34 cellular contexts compared by ENCODE assay signal in genomic region chrX:36401774-36402173, GRCh38.
DNase-seq lines count a peak whose midpoint lies in the region; ATAC-seq, FAIRE-seq and TF ChIP-seq lines count a peak whose summit lies in the region.
"Had no signal": no experiment of that assay in that cellular context is flagged by ENCODE, and none has a peak within 500 bp of the region (broad histone marks: within the 10 kb centered on the region; RNA-seq: fewer than 3 reads in every experiment).

No MANE protein-coding gene starts in this region.

- H3K9me3 ChIP-seq in A549 (no peaks in the 10 kb centered on the region), HEK293 (ENCODE audit: control insufficient read depth, insufficient read depth, low read depth, low read length) (no peaks in the 10 kb centered on the region)
- H3K9me3 ChIP-seq: BE2C; BLaER1; BLaER1 treated with 17β-estradiol and CSF1 and Interleukin-3, amounts not matched to agents 10 nM and 100 nM; Caco-2 had no signal

- no peak overlapping the region for H3K4me2 ChIP-seq in A549
- H3K4me2 ChIP-seq: BLaER1; BLaER1 treated with 17β-estradiol and CSF1 and Interleukin-3, amounts not matched to agents 10 nM and 100 nM had no signal

- POLR2A ChIA-PET in A549 (lab: Yijun Ruan, JAX) = no interaction called here
- POLR2A ChIA-PET in HEK293 (lab: Yijun Ruan, JAX) = no interaction called here
- POLR2A ChIA-PET in activated CD8-positive, alpha-beta T cell treated with anti-CD3 and anti-CD28 coated beads, Interleukin-2, amount 10 ng/mL, durations not matched to agents 7 days and 5 days (lab: Charles Lee) = interaction anchor here (0.7 kb wide), 1 partner anchor 212 kb away, joined by 4 read pairs; no protein-coding TSS in a partner anchor

- TF ChIP-seq EP300 in A549 (IDR thresholded peaks at IDR 0.05) = no peak

- ATAC-seq in A549 = no peak
- no peak for ATAC-seq in activated CD8-positive, alpha-beta T cell treated with anti-CD3 and anti-CD28 coated beads, Interleukin-2, amount 10 ng/mL, durations not matched to agents 7 days and 5 days
- ATAC-seq in GM18868 (IDR thresholded peaks at IDR 0.05; ENCODE audit: unreplicated experiment) = no peak
- ATAC-seq in HG03460 (IDR thresholded peaks at IDR 0.05; ENCODE audit: unreplicated experiment) = no peak
- ATAC-seq: CD8-positive, alpha-beta T cell had no signal

- CTCF ChIA-PET in A549 (lab: Yijun Ruan, JAX) = no interaction called here
- CTCF ChIA-PET in HEK293 (lab: Yijun Ruan, JAX) = no interaction called here
- CTCF ChIA-PET in activated CD8-positive, alpha-beta T cell treated with anti-CD3 and anti-CD28 coated beads, Interleukin-2, amount 10 ng/mL, durations not matched to agents 7 days and 5 days (lab: Charles Lee) = no interaction called here

- TF ChIP-seq POLR2A in A549 (IDR thresholded peaks at IDR 0.05; ENCODE audit: low read length) = no peak

- H3K9me3 Mint-ChIP-seq in activated CD8-positive, alpha-beta T cell treated with anti-CD3 and anti-CD28 coated beads, Interleukin-2, amount 10 ng/mL, durations not matched to agents 7 days and 5 days (ENCODE audit: insufficient read depth) = no peaks in the 10 kb centered on the region
- H3K9me3 Mint-ChIP-seq: CD14-positive monocyte; CD4-positive, alpha-beta memory T cell; CD4-positive, alpha-beta T cell had no signal

- DNase-seq in A549 (ENCODE audit: low read depth in 1 of 2, low spot score in 1 of 2) = no peak
- DNase-seq in GM18507 (ENCODE audit: extremely low spot score, insufficient read length, low read depth) = no peak
- DNase-seq in activated CD8-positive, alpha-beta T cell treated with anti-CD3 and anti-CD28 coated beads, Interleukin-2, amount 10 ng/mL, durations not matched to agents 7 days and 5 days = no peak
- DNase-seq: 8988T; ACHN; AML-193; BE2C; C1 segment of cervical spinal cord; Caco-2; Calu3; CD4-positive, alpha-beta memory T cell; CD4-positive, alpha-beta T cell; CD4-positive, CD25-positive, alpha-beta regulatory T cell; CD8-positive, alpha-beta memory T cell; CD8-positive, alpha-beta T cell; COR-L47; DMS 273 treated with DMSO at 0.1 percent for 48 hours; DMS153; DMS53; DMS79; DMS79 treated with DMSO at 0.1 percent for 48 hours; DND-41; EL had no signal

- no peaks in the 10 kb centered on the region for H3K36me3 ChIP-seq in HEK293 (ENCODE audit: control insufficient read depth in 2 of 2, insufficient read depth in 1 of 2, low read length in 2 of 2)
- H3K36me3 ChIP-seq: BE2C; BLaER1; BLaER1 treated with 17β-estradiol and CSF1 and Interleukin-3, amounts not matched to agents 10 nM and 100 nM had no signal

- no peak overlapping the region for H3K27ac Mint-ChIP-seq in activated CD8-positive, alpha-beta T cell treated with anti-CD3 and anti-CD28 coated beads, Interleukin-2, amount 10 ng/mL, durations not matched to agents 7 days and 5 days
- H3K27ac Mint-ChIP-seq: B cell; CD14-positive monocyte; CD4-positive, alpha-beta memory T cell; CD4-positive, alpha-beta T cell; CD4-positive, CD25-positive, alpha-beta regulatory T cell; CD8-positive, alpha-beta memory T cell; CD8-positive, alpha-beta T cell had no signal

- TF ChIP-seq RAD21 in A549 (conservative IDR thresholded peaks at IDR 0.05 in 1 of 2, IDR thresholded peaks at IDR 0.05 in 1 of 2) = no peak

- no peak overlapping the region for H3K27ac ChIP-seq in A549
- H3K27ac ChIP-seq in HEK293 (ENCODE audit: extremely low read depth, low read depth, low read length) = no peak overlapping the region
- H3K27ac ChIP-seq: 22Rv1; BLaER1; BLaER1 treated with 17β-estradiol and CSF1 and Interleukin-3, amounts not matched to agents 10 nM and 100 nM; C4-2B had no signal

- H3K4me3 ChIP-seq in A549 (no peak overlapping the region), HEK293 (ENCODE audit: low read depth, low read length) (no peak overlapping the region)
- H3K4me3 ChIP-seq: BLaER1; BLaER1 treated with 17β-estradiol and CSF1 and Interleukin-3, amounts not matched to agents 10 nM and 100 nM had no signal

- WGBS in A549 (ENCODE audit: missing lambda C conversion rate) = 8% methylated on average over 3 of the region's 3 CpGs

- no peak for TF ChIP-seq CTCF in A549 (IDR thresholded peaks at IDR 0.05)
- no peak for TF ChIP-seq CTCF in HEK293 (tag by site-specific recombination; IDR thresholded peaks at IDR 0.05)

- H3K4me1 Mint-ChIP-seq in activated CD8-positive, alpha-beta T cell treated with anti-CD3 and anti-CD28 coated beads, Interleukin-2, amount 10 ng/mL, durations not matched to agents 7 days and 5 days (ENCODE audit: low read depth) = no peaks in the 10 kb centered on the region
- H3K4me1 Mint-ChIP-seq: B cell; CD14-positive monocyte; CD4-positive, alpha-beta memory T cell; CD4-positive, CD25-positive, alpha-beta regulatory T cell; CD8-positive, alpha-beta memory T cell had no signal

- H3K27me3 Mint-ChIP-seq in activated CD8-positive, alpha-beta T cell treated with anti-CD3 and anti-CD28 coated beads, Interleukin-2, amount 10 ng/mL, durations not matched to agents 7 days and 5 days (ENCODE audit: low read depth) = no peaks in the 10 kb centered on the region
- H3K27me3 Mint-ChIP-seq: B cell; CD4-positive, alpha-beta memory T cell; CD4-positive, alpha-beta T cell; CD4-positive, CD25-positive, alpha-beta regulatory T cell; CD8-positive, alpha-beta memory T cell had no signal

- no peak overlapping the region for H3K4me3 Mint-ChIP-seq in activated CD8-positive, alpha-beta T cell treated with anti-CD3 and anti-CD28 coated beads, Interleukin-2, amount 10 ng/mL, durations not matched to agents 7 days and 5 days
- H3K4me3 Mint-ChIP-seq: B cell; CD14-positive monocyte; CD4-positive, alpha-beta memory T cell; CD4-positive, alpha-beta T cell; CD4-positive, CD25-positive, alpha-beta regulatory T cell; CD8-positive, alpha-beta memory T cell; CD8-positive, alpha-beta T cell had no signal

- H3K36me3 Mint-ChIP-seq in activated CD8-positive, alpha-beta T cell treated with anti-CD3 and anti-CD28 coated beads, Interleukin-2, amount 10 ng/mL, durations not matched to agents 7 days and 5 days (ENCODE audit: low read depth) = no peaks in the 10 kb centered on the region
- H3K36me3 Mint-ChIP-seq: CD14-positive monocyte; CD4-positive, alpha-beta memory T cell; CD4-positive, CD25-positive, alpha-beta regulatory T cell; CD8-positive, alpha-beta memory T cell; CD8-positive, alpha-beta T cell had no signal

- FAIRE-seq in A549 (lab: Jason Lieb, UNC) (no peak), GM18507 (lab: Jason Lieb, UNC) (peak; percentile 18)
- FAIRE-seq: A204.1, D721Med had no signal

- H3K4me1 ChIP-seq in A549 (no peaks in the 10 kb centered on the region), HEK293 (ENCODE audit: control insufficient read depth, insufficient read depth, low read length) (no peaks in the 10 kb centered on the region)
- H3K4me1 ChIP-seq: BE2C; BLaER1; BLaER1 treated with 17β-estradiol and CSF1 and Interleukin-3, amounts not matched to agents 10 nM and 100 nM; Caco-2 had no signal

TF ChIP-seq in A549, 52 proteins besides CTCF, POLR2A, EP300 and RAD21:
- TF ChIP-seq PBX3 (IDR thresholded peaks at IDR 0.05) (no peak), CHD4 (IDR thresholded peaks at IDR 0.05; ENCODE audit: borderline replicate concordance) (no peak), ZC3H11A (IDR thresholded peaks at IDR 0.05) (peak; percentile 50), RFX5 (IDR thresholded peaks at IDR 0.05) (no peak)

TF ChIP-seq in HEK293, 187 proteins besides CTCF, POLR2A, EP300 and RAD21 (continues in another document):
- TF ChIP-seq ZNF404 (tag by site-specific recombination; IDR thresholded peaks at IDR 0.05) (no peak), ZNF555 (tag by site-specific recombination; conservative IDR thresholded peaks at IDR 0.05) (peak; percentile 46), ZNF830 (tag by site-specific recombination; IDR thresholded peaks at IDR 0.05; ENCODE audit: low read depth) (no peak), ZSCAN5A (tag by site-specific recombination; IDR thresholded peaks at IDR 0.05) (no peak), ZNF394 (tag by site-specific recombination; IDR thresholded peaks at IDR 0.05; ENCODE audit: borderline replicate concordance) (peak; percentile 59; the same call in 1 of the 2 replicates)
